Comparison of ENCODE assay signal across 1 cellular context in the genomic region with DNA sequence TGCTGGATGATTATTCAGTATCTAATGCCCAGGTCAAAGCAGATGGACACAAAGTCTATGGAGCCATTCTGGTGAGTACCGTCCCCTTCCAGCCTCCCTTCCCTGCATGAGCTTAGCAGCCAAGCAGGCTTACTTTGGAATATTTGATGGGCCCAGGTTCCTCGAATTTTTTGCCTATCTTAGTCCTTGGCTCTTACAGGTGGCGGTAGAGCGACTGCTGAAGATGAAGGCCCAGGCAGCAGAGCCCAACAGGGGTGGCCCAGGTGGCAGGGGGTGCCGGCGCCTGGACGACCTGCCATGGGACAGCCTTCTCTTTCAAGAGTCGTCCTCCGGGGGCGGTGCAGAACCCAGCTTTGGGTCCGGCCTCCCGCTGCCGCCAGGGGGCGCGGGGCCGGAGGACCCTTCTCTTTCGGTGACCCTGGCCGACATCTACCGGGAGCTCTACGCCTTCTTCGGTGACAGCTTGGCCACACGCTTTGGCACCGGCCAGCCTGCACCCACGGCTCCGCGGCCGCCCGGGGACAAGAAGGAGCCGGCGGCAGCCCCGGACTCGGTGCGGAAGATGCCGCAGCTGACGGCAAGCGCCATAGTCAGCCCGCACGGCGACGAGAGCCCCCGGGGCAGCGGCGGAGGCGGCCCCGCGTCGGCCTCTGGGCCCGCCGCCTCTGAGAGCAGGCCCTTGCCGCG.
TF ChIP-seq lines count a peak whose summit lies in the region.

No MANE protein-coding gene starts in this region.

TF ChIP-seq in GM12878, 131 proteins besides CTCF, POLR2A, EP300 and RAD21 (continued from another document and continues in another):
- peak; percentile 35; the same call in 1 of the 2 replicates for TF ChIP-seq TAF1 (IDR thresholded peaks at IDR 0.05; ENCODE audit: borderline replicate concordance, low read depth, low read length)
- no peak for TF ChIP-seq BMI1 (IDR thresholded peaks at IDR 0.05; ENCODE audit: borderline replicate concordance)
- no peak for TF ChIP-seq SRF (IDR thresholded peaks at IDR 0.05; ENCODE audit: low read depth in 2 of 2, low read length in 2 of 2)
- TF ChIP-seq NRF1 (conservative IDR thresholded peaks at IDR 0.05; ENCODE audit: low read depth, low read length): no peak
- peak; percentile 18; the same call in 1 of the 2 replicates for TF ChIP-seq RUNX3 (IDR thresholded peaks at IDR 0.05; ENCODE audit: low read length)
- no peak for TF ChIP-seq SMAD1 (IDR thresholded peaks at IDR 0.05; ENCODE audit: low read depth, partially characterized antibody)
- TF ChIP-seq, protein P1, sequence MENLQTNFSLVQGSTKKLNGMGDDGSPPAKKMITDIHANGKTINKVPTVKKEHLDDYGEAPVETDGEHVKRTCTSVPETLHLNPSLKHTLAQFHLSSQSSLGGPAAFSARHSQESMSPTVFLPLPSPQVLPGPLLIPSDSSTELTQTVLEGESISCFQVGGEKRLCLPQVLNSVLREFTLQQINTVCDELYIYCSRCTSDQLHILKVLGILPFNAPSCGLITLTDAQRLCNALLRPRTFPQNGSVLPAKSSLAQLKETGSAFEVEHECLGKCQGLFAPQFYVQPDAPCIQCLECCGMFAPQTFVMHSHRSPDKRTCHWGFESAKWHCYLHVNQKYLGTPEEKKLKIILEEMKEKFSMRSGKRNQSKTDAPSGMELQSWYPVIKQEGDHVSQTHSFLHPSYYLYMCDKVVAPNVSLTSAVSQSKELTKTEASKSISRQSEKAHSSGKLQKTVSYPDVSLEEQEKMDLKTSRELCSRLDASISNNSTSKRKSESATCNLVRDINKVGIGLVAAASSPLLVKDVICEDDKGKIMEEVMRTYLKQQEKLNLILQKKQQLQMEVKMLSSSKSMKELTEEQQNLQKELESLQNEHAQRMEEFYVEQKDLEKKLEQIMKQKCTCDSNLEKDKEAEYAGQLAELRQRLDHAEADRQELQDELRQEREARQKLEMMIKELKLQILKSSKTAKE (IDR thresholded peaks at IDR 0.05; ENCODE audit: low read depth, poor library complexity, severe bottlenecking): no peak
- TF ChIP-seq RELA (IDR thresholded peaks at IDR 0.05; ENCODE audit: borderline replicate concordance, partially characterized antibody): peak; percentile 19
- TF ChIP-seq TBL1XR1 (IDR thresholded peaks at IDR 0.05; ENCODE audit: low read depth, low read length): no peak
- TF ChIP-seq IRF4 (IDR thresholded peaks at IDR 0.05; ENCODE audit: low read depth, low read length): no peak
- TF ChIP-seq, protein P2, sequence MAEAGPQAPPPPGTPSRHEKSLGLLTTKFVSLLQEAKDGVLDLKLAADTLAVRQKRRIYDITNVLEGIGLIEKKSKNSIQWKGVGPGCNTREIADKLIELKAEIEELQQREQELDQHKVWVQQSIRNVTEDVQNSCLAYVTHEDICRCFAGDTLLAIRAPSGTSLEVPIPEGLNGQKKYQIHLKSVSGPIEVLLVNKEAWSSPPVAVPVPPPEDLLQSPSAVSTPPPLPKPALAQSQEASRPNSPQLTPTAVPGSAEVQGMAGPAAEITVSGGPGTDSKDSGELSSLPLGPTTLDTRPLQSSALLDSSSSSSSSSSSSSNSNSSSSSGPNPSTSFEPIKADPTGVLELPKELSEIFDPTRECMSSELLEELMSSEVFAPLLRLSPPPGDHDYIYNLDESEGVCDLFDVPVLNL (IDR thresholded peaks at IDR 0.05; ENCODE audit: low read depth, low read length): no peak
- 0 out of 2 replicates have a peak, but pooled peaks have one; percentile 24 for TF ChIP-seq PKNOX1 (IDR thresholded peaks at IDR 0.05)
- TF ChIP-seq LARP7 (IDR thresholded peaks at IDR 0.05): peak; percentile 91
- TF ChIP-seq HDAC6 (IDR thresholded peaks at IDR 0.05; ENCODE audit: unreplicated experiment): no peak
- TF ChIP-seq EGR1 (IDR thresholded peaks at IDR 0.05; ENCODE audit: borderline replicate concordance in 1 of 2, low read depth in 2 of 2, low read length in 2 of 2): peak in 1 of 2 experiments; percentile 73; a peak in 2 of 3 replicates
- no peak for TF ChIP-seq CHD2 (IDR thresholded peaks at IDR 0.05; ENCODE audit: borderline replicate concordance, low read depth, low read length)
- TF ChIP-seq NFIC (IDR thresholded peaks at IDR 0.05; ENCODE audit: low read depth, low read length): no peak
- no peak for TF ChIP-seq MTA3 (IDR thresholded peaks at IDR 0.05; ENCODE audit: borderline replicate concordance, low read length)
- no peak for TF ChIP-seq BRCA1 (IDR thresholded peaks at IDR 0.05; ENCODE audit: low read depth, low read length)
- TF ChIP-seq, protein P3, sequence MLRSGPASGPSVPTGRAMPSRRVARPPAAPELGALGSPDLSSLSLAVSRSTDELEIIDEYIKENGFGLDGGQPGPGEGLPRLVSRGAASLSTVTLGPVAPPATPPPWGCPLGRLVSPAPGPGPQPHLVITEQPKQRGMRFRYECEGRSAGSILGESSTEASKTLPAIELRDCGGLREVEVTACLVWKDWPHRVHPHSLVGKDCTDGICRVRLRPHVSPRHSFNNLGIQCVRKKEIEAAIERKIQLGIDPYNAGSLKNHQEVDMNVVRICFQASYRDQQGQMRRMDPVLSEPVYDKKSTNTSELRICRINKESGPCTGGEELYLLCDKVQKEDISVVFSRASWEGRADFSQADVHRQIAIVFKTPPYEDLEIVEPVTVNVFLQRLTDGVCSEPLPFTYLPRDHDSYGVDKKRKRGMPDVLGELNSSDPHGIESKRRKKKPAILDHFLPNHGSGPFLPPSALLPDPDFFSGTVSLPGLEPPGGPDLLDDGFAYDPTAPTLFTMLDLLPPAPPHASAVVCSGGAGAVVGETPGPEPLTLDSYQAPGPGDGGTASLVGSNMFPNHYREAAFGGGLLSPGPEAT (IDR thresholded peaks at IDR 0.05; ENCODE audit: low read depth): no peak
- TF ChIP-seq, protein P4, sequence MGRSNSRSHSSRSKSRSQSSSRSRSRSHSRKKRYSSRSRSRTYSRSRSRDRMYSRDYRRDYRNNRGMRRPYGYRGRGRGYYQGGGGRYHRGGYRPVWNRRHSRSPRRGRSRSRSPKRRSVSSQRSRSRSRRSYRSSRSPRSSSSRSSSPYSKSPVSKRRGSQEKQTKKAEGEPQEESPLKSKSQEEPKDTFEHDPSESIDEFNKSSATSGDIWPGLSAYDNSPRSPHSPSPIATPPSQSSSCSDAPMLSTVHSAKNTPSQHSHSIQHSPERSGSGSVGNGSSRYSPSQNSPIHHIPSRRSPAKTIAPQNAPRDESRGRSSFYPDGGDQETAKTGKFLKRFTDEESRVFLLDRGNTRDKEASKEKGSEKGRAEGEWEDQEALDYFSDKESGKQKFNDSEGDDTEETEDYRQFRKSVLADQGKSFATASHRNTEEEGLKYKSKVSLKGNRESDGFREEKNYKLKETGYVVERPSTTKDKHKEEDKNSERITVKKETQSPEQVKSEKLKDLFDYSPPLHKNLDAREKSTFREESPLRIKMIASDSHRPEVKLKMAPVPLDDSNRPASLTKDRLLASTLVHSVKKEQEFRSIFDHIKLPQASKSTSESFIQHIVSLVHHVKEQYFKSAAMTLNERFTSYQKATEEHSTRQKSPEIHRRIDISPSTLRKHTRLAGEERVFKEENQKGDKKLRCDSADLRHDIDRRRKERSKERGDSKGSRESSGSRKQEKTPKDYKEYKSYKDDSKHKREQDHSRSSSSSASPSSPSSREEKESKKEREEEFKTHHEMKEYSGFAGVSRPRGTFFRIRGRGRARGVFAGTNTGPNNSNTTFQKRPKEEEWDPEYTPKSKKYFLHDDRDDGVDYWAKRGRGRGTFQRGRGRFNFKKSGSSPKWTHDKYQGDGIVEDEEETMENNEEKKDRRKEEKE (IDR thresholded peaks at IDR 0.05): peak; percentile 56; the same call in 1 of the 2 replicates
- TF ChIP-seq SIN3A (IDR thresholded peaks at IDR 0.05; ENCODE audit: low read depth, low read length): peak; percentile 22; the same call in 1 of the 2 replicates
- TF ChIP-seq NR2F1 (conservative IDR thresholded peaks at IDR 0.05): peak; percentile 92
- TF ChIP-seq GABPA (IDR thresholded peaks at IDR 0.05; ENCODE audit: low read depth): no peak
- no peak for TF ChIP-seq MEF2B (IDR thresholded peaks at IDR 0.05; ENCODE audit: partially characterized antibody, poor library complexity, severe bottlenecking)
- no peak for TF ChIP-seq FOS (IDR thresholded peaks at IDR 0.05; ENCODE audit: borderline replicate concordance, extremely low read depth, insufficient read length)
- TF ChIP-seq ATF2 (IDR thresholded peaks at IDR 0.05; ENCODE audit: low read length): no peak
- no peak for TF ChIP-seq MEF2A (IDR thresholded peaks at IDR 0.05; ENCODE audit: insufficient read depth, low read depth, low read length)
- no peak for TF ChIP-seq PML (IDR thresholded peaks at IDR 0.05; ENCODE audit: low read length)
- TF ChIP-seq, protein P5, sequence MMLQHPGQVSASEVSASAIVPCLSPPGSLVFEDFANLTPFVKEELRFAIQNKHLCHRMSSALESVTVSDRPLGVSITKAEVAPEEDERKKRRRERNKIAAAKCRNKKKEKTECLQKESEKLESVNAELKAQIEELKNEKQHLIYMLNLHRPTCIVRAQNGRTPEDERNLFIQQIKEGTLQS (IDR thresholded peaks at IDR 0.05; ENCODE audit: borderline replicate concordance, extremely low read depth, low read depth, low read length): no peak
- no peak for TF ChIP-seq RAD51 (IDR thresholded peaks at IDR 0.05)
- TF ChIP-seq ZZZ3 (IDR thresholded peaks at IDR 0.05; ENCODE audit: control insufficient read depth, insufficient read length, low read depth): no peak
- TF ChIP-seq, protein P6, sequence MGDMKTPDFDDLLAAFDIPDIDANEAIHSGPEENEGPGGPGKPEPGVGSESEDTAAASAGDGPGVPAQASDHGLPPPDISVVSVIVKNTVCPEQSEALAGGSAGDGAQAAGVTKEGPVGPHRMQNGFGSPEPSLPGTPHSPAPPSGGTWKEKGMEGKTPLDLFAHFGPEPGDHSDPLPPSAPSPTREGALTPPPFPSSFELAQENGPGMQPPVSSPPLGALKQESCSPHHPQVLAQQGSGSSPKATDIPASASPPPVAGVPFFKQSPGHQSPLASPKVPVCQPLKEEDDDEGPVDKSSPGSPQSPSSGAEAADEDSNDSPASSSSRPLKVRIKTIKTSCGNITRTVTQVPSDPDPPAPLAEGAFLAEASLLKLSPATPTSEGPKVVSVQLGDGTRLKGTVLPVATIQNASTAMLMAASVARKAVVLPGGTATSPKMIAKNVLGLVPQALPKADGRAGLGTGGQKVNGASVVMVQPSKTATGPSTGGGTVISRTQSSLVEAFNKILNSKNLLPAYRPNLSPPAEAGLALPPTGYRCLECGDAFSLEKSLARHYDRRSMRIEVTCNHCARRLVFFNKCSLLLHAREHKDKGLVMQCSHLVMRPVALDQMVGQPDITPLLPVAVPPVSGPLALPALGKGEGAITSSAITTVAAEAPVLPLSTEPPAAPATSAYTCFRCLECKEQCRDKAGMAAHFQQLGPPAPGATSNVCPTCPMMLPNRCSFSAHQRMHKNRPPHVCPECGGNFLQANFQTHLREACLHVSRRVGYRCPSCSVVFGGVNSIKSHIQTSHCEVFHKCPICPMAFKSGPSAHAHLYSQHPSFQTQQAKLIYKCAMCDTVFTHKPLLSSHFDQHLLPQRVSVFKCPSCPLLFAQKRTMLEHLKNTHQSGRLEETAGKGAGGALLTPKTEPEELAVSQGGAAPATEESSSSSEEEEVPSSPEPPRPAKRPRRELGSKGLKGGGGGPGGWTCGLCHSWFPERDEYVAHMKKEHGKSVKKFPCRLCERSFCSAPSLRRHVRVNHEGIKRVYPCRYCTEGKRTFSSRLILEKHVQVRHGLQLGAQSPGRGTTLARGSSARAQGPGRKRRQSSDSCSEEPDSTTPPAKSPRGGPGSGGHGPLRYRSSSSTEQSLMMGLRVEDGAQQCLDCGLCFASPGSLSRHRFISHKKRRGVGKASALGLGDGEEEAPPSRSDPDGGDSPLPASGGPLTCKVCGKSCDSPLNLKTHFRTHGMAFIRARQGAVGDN (IDR thresholded peaks at IDR 0.05): no peak
- 0 out of 2 replicates have a peak, but pooled peaks have one; percentile 19 for TF ChIP-seq MXI1 (IDR thresholded peaks at IDR 0.05; ENCODE audit: low read depth, low read length)
- no peak for TF ChIP-seq TCF7 (IDR thresholded peaks at IDR 0.05; ENCODE audit: borderline replicate concordance)
- TF ChIP-seq CEBPZ (IDR thresholded peaks at IDR 0.05; ENCODE audit: low read depth, low read length): no peak
- peak; percentile 89 for TF ChIP-seq YY1 (IDR thresholded peaks at IDR 0.05; ENCODE audit: low read depth, low read length)
